In genomic region chr3:72086712-72087093, GRCh38 we compare ENCODE assay signal across 13 cellular contexts.
"Had no signal": no experiment of that assay in that cellular context is flagged by ENCODE, and none has a peak within 500 bp of the region (broad histone marks: within the 10 kb centered on the region; RNA-seq: fewer than 3 reads in every experiment).

No MANE protein-coding gene starts in this region.

- H3K4me3 ChIP-seq: skin epidermis had no signal

- H3K27ac Mint-ChIP-seq: activated CD4-positive, alpha-beta memory T cell treated with anti-CD3 and anti-CD28 coated beads for 36 hours; activated CD8-positive, alpha-beta memory T cell treated with anti-CD3 and anti-CD28 coated beads, Interleukin-2, amount 10 ng/mL, durations not matched to agents 7 days and 5 days; activated naive CD4-positive, alpha-beta T cell treated with anti-CD3 and anti-CD28 coated beads, Interleukin-2, amount 10 ng/mL, durations not matched to agents 7 days and 5 days; activated T-cell treated with anti-CD3 and anti-CD28 coated beads, Interleukin-2, amount 50 U/mL, for 24 hours; memory B cell; natural killer cell treated with Interleukin-12 subunit alpha and Interleukin-12 subunit beta and Interleukin-15 and Interleukin-18, amount 100 ng/mL, for 72 hours had no signal

- DNase-seq: activated CD4-positive, alpha-beta memory T cell treated with anti-CD3 and anti-CD28 coated beads for 36 hours; activated CD4-positive, alpha-beta T cell treated with anti-CD3 and anti-CD28 coated beads for 1 hour; activated CD8-positive, alpha-beta memory T cell treated with anti-CD3 and anti-CD28 coated beads, Interleukin-2, amount 10 ng/mL, durations not matched to agents 7 days and 5 days; activated naive CD4-positive, alpha-beta T cell treated with anti-CD3 and anti-CD28 coated beads, Interleukin-2, amount 10 ng/mL, durations not matched to agents 7 days and 5 days; activated T-cell treated with anti-CD3 and anti-CD28 coated beads, Interleukin-2, amount 50 U/mL, for 24 hours; nucleus accumbens; stimulated activated naive CD8-positive, alpha-beta T cell treated with anti-CD3 and anti-CD28 coated beads, Interleukin-15, Interleukin-2, amounts not matched to agents 100 U/mL and 50 U/mL, for 24 hours; T-helper 1 cell had no signal

- H3K9me3 Mint-ChIP-seq: activated CD4-positive, alpha-beta memory T cell treated with anti-CD3 and anti-CD28 coated beads for 36 hours; activated naive CD4-positive, alpha-beta T cell treated with anti-CD3 and anti-CD28 coated beads, Interleukin-2, amount 10 ng/mL, durations not matched to agents 7 days and 5 days; activated T-cell treated with anti-CD3 and anti-CD28 coated beads, Interleukin-2, amount 50 U/mL, for 24 hours; memory B cell; natural killer cell treated with Interleukin-12 subunit alpha and Interleukin-12 subunit beta and Interleukin-15 and Interleukin-18, amount 100 ng/mL, for 72 hours had no signal

- ATAC-seq: activated CD8-positive, alpha-beta memory T cell treated with anti-CD3 and anti-CD28 coated beads, Interleukin-2, amount 10 ng/mL, durations not matched to agents 7 days and 5 days; esophagus mucosa; natural killer cell treated with Interleukin-12 subunit alpha and Interleukin-12 subunit beta and Interleukin-15 and Interleukin-18, amount 100 ng/mL, for 72 hours; stimulated activated naive CD8-positive, alpha-beta T cell treated with anti-CD3 and anti-CD28 coated beads, Interleukin-15, Interleukin-2, amounts not matched to agents 100 U/mL and 50 U/mL, for 24 hours had no signal

- H3K27me3 Mint-ChIP-seq: activated CD4-positive, alpha-beta memory T cell treated with anti-CD3 and anti-CD28 coated beads for 36 hours had no signal

- H3K36me3 Mint-ChIP-seq: activated CD4-positive, alpha-beta memory T cell treated with anti-CD3 and anti-CD28 coated beads for 36 hours; activated naive CD4-positive, alpha-beta T cell treated with anti-CD3 and anti-CD28 coated beads, Interleukin-2, amount 10 ng/mL, durations not matched to agents 7 days and 5 days; memory B cell; natural killer cell treated with Interleukin-12 subunit alpha and Interleukin-12 subunit beta and Interleukin-15 and Interleukin-18, amount 100 ng/mL, for 72 hours had no signal

- H3K4me3 Mint-ChIP-seq: activated CD4-positive, alpha-beta memory T cell treated with anti-CD3 and anti-CD28 coated beads for 36 hours; activated CD8-positive, alpha-beta memory T cell treated with anti-CD3 and anti-CD28 coated beads, Interleukin-2, amount 10 ng/mL, durations not matched to agents 7 days and 5 days; activated naive CD4-positive, alpha-beta T cell treated with anti-CD3 and anti-CD28 coated beads, Interleukin-2, amount 10 ng/mL, durations not matched to agents 7 days and 5 days; activated T-cell treated with anti-CD3 and anti-CD28 coated beads, Interleukin-2, amount 50 U/mL, for 24 hours; memory B cell; natural killer cell treated with Interleukin-12 subunit alpha and Interleukin-12 subunit beta and Interleukin-15 and Interleukin-18, amount 100 ng/mL, for 72 hours had no signal

- H3K27ac ChIP-seq: skin epidermis, VCaP had no signal
